ENCODE assay signal across 12 cellular contexts in the genomic region with DNA sequence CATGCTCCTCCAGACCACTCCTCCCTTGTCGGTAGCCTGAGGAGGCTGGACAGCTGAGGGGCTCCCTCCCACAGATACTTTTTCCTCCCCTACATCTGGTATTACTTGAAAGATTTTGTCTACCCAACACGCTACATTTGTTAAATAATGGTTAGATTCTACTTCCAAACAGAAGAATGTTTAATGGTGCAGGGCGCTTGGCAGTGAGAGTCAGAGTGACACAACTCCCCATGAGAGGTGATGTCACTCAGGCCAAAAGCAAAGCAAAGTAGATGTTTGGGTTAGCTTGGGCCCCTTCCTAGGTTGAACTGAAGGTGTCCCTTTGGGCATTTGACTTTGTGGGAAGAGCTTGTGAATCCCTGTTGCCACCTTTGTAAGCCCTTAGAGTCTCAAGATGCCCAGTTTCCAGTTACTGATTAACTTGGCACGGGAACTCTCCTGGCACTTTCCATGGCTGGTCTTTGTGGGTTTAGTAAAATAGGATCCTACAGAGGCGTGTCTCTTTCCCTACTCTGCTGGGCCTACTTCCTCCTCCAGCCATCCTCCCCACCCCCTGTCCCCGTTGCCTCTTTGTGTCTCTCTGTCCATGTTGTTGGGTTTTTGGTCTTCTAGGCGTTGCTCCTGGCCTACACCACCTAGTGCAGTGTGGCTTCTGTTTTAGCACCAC. TPM values are rescaled to one million over a fixed set of nuclear protein-coding genes. Genes with fewer than 3 reads are reported as not detected.
DNase-seq lines count a peak whose midpoint lies in the region; ATAC-seq and TF ChIP-seq lines count a peak whose summit lies in the region.
"Had no signal": no experiment of that assay in that cellular context is flagged by ENCODE, and none has a peak within 500 bp of the region (broad histone marks: within the 10 kb centered on the region; RNA-seq: fewer than 3 reads in every experiment).

No MANE protein-coding gene starts in this region.

- no peaks in the 10 kb centered on the region for H3K9me3 ChIP-seq in right cardiac atrium (ENCODE audit: control insufficient read depth, low read length)
- no peaks in the 10 kb centered on the region for H3K9me3 ChIP-seq in mucosa of stomach (ENCODE audit: control insufficient read depth, low read length)
- H3K9me3 ChIP-seq: Caco-2 had no signal

- TF ChIP-seq CTCF in activated B cell treated with CpG ODN at 0.5 μM for 24 hours (IDR thresholded peaks at IDR 0.05): no peak

- 79% methylated on average over 7 of the region's 7 CpGs for WGBS in right cardiac atrium

- no peaks in the 10 kb centered on the region for H3K36me3 ChIP-seq in mucosa of stomach (ENCODE audit: control insufficient read depth, insufficient read depth, low read length)

- CTCF ChIA-PET in activated B cell treated with CpG ODN at 0.5 μM for 24 hours (lab: Charles Lee): interaction anchor here (3.9 kb wide), 1 partner anchor 60 kb away, joined by 17 read pairs; no protein-coding TSS in a partner anchor

- peaks cover 45% of the 10 kb centered on the region for H3K36me3 Mint-ChIP-seq in activated B cell treated with CpG ODN at 0.5 μM for 24 hours (ENCODE audit: low read depth)

- H3K27ac Mint-ChIP-seq in activated B cell treated with CpG ODN at 0.5 μM for 24 hours: peak overlapping the region; percentile 79

- no peaks in the 10 kb centered on the region for H3K27me3 Mint-ChIP-seq in activated B cell treated with CpG ODN at 0.5 μM for 24 hours

- H3K4me1 ChIP-seq in right cardiac atrium (ENCODE audit: control insufficient read depth, insufficient read depth, low read length) (peaks cover 30% of the 10 kb centered on the region), mucosa of stomach (ENCODE audit: control insufficient read depth, insufficient read depth, low read length) (peaks cover 53% of the 10 kb centered on the region)

- POLR2A ChIA-PET in activated B cell treated with CpG ODN at 0.5 μM for 24 hours (lab: Charles Lee): interaction anchor here (0.5 kb wide), 1 partner anchor 13 kb away, joined by 3 read pairs; no protein-coding TSS in a partner anchor

- no peaks in the 10 kb centered on the region for H3K9me3 Mint-ChIP-seq in activated B cell treated with CpG ODN at 0.5 μM for 24 hours

- H3K27ac ChIP-seq in right cardiac atrium (ENCODE audit: low read length): peak overlapping the region; percentile 46

- DNase-seq in right cardiac atrium (no peak), Right ventricle myocardium superior (no peak), activated B cell treated with CpG ODN at 0.5 μM for 24 hours (no peak), UCSD-AML1 (lab: John Stamatoyannopoulos, UW; ENCODE audit: unreplicated experiment) (no peak), mesenteric fat pad (ENCODE audit: low spot score) (no peak)
- no peak for DNase-seq in activated effector memory CD4-positive, alpha-beta T cell treated with Interleukin-2 at 50 U/mL for 16 hours
- DNase-seq: activated naive CD4-positive, alpha-beta T cell treated with anti-CD3 and anti-CD28 coated beads, Interleukin-2, amount 50 U/mL, for 16 hours; Caco-2; effector CD4-positive, alpha-beta T cell; NCI-H1417 treated with DMSO at 0.1 percent for 48 hours had no signal

- H3K4me3 Mint-ChIP-seq in activated B cell treated with CpG ODN at 0.5 μM for 24 hours: peak overlapping the region; percentile 64

- no peak for ATAC-seq in right cardiac atrium
- ATAC-seq in Right ventricle myocardium superior (ENCODE audit: poor library complexity): no peak
- no peak for ATAC-seq in activated B cell treated with CpG ODN at 0.5 μM for 24 hours (ENCODE audit: low read depth)
- no peak for ATAC-seq in HG03097 (IDR thresholded peaks at IDR 0.05; ENCODE audit: low FRiP score, unreplicated experiment)

- no peak overlapping the region for H3K4me3 ChIP-seq in right cardiac atrium (ENCODE audit: low read length)
- H3K4me3 ChIP-seq in mucosa of stomach (ENCODE audit: low read length): no peak overlapping the region

- intact Hi-C loops in right cardiac atrium (cut with DNase I): loop anchor here in 2 of 4 donors (5.0 to 10.0 kb wide), 2 partner anchors 57 to 85 kb away; no protein-coding TSS in a partner anchor
- intact Hi-C loops in Right ventricle myocardium superior (cut with DNase I): no loop called here
- intact Hi-C loops in activated B cell treated with CpG ODN at 0.5 μM for 24 hours (cut with micrococcal nuclease): loop anchor here (10.0 kb wide), 2 partner anchors 395 to 495 kb away; partner anchors contain the start of gene FYCO1

- H3K9ac ChIP-seq in mucosa of stomach (ENCODE audit: low read length): peak overlapping the region; percentile 49

- H3K27me3 ChIP-seq in right cardiac atrium (ENCODE audit: control insufficient read depth, insufficient read depth): no peaks in the 10 kb centered on the region
- H3K27me3 ChIP-seq in mucosa of stomach (ENCODE audit: control insufficient read depth, insufficient read depth, low read length): no peaks in the 10 kb centered on the region

- peaks cover 93% of the 10 kb centered on the region for H3K4me1 Mint-ChIP-seq in activated B cell treated with CpG ODN at 0.5 μM for 24 hours

RNA-seq across cellular contexts. Expression of gene LIMD1, which starts 5.6 kb away (rescaled TPM):
- total RNA-seq in right cardiac atrium (10 to 100 TPM; 18.6 to 25.4 (median 22.2) TPM), Right ventricle myocardium superior (31.9 TPM), activated B cell treated with CpG ODN at 0.5 μM for 24 hours (62.8 and 82.0 TPM in 2 replicates), mesenteric fat pad (26.5 TPM)
- 8.7 TPM for polyA plus RNA-seq in right cardiac atrium
